8 cellular contexts compared by ENCODE assay signal in genomic region chr4:39365931-39366771, GRCh38.
DNase-seq lines count a peak whose midpoint lies in the region; ATAC-seq lines count a peak whose summit lies in the region.

Gene RFC1, minus strand, starts transcription at chr4:39366362. Its CDS starts 121 bp downstream, at chr4:39366241.

- peaks cover 43% of the 10 kb centered on the region for H4K20me1 ChIP-seq in BLaER1

- H3K4me3 ChIP-seq in BLaER1: peak within 1 kb of the TSS; percentile 84
- H3K4me3 ChIP-seq in effector memory CD4-positive, alpha-beta T cell (ENCODE audit: insufficient read depth, low read depth, low read length, poor library complexity, severe bottlenecking): peak within 1 kb of the TSS; percentile 98

- H3K4me1 ChIP-seq in BLaER1: peaks cover 25% of the 10 kb centered on the region
- no peaks in the 10 kb centered on the region for H3K4me1 ChIP-seq in effector memory CD4-positive, alpha-beta T cell (ENCODE audit: control insufficient read depth, insufficient read depth, low read length, poor library complexity, severe bottlenecking)

- peak within 1 kb of the TSS; percentile 87 for H3K9ac ChIP-seq in BLaER1

- no peaks in the 10 kb centered on the region for H3K27me3 ChIP-seq in BLaER1
- no peaks in the 10 kb centered on the region for H3K27me3 ChIP-seq in effector memory CD4-positive, alpha-beta T cell (replicated peaks; ENCODE audit: control insufficient read depth, insufficient read depth, low read length, poor library complexity, severe bottlenecking)

- peak within 1 kb of the TSS; percentile 88 for H3K4me2 ChIP-seq in BLaER1

- DNase-seq in HK-2 (ENCODE audit: unreplicated experiment): peak; percentile 92
- DNase-seq in NK-92 treated with Interleukin-12 subunit alpha and Interleukin-12 subunit beta, amount 100 ng/mL, for 24 hours (lab: John Stamatoyannopoulos, UW): peak; percentile 88
- DNase-seq in activated CD8-positive, alpha-beta memory T cell treated with anti-CD3 and anti-CD28 coated beads for 24 hours: peak; percentile 97
- peak; percentile 84 to 90 (median 88) for DNase-seq in effector memory CD4-positive, alpha-beta T cell
- peak; percentile 90 for DNase-seq in medulla oblongata (ENCODE audit: extremely low spot score)
- peak; percentile 90 to 91 (median 91) for DNase-seq in stimulated activated CD4-positive, alpha-beta T cell treated with anti-CD3 and anti-CD28 coated beads, TNF-alpha, amount 100 ng/mL, for 48 hours (ENCODE audit: low read depth in 3 of 3)

- peaks cover 25% of the 10 kb centered on the region for H3K9me3 ChIP-seq in BLaER1
- H3K9me3 ChIP-seq in effector memory CD4-positive, alpha-beta T cell (ENCODE audit: control insufficient read depth, low read length): no peaks in the 10 kb centered on the region

- H3K27ac ChIP-seq in BLaER1: peak within 1 kb of the TSS; percentile 85
- H3K27ac ChIP-seq in effector memory CD4-positive, alpha-beta T cell (ENCODE audit: insufficient read depth, low read length, poor library complexity, severe bottlenecking): peak within 1 kb of the TSS; percentile 79

- H3K36me3 ChIP-seq in BLaER1: peaks cover 13% of the 10 kb centered on the region; the same call in 1 of the 2 replicates
- no peaks in the 10 kb centered on the region for H3K36me3 ChIP-seq in effector memory CD4-positive, alpha-beta T cell (ENCODE audit: control insufficient read depth, insufficient read depth, low read length)

- ATAC-seq in GM19351 (IDR thresholded peaks at IDR 0.05; ENCODE audit: unreplicated experiment): peak; percentile 87

Comparison
In these comparisons a context has a peak if more than half of its experiments do, and no peak if none do; other contexts are left out.
1. Peak in every context shown above with its lines: DNase-seq, ATAC-seq, H3K4me3 ChIP-seq and H3K27ac ChIP-seq.